Comparison of ENCODE assay signal across 8 cellular contexts in the genomic region with DNA sequence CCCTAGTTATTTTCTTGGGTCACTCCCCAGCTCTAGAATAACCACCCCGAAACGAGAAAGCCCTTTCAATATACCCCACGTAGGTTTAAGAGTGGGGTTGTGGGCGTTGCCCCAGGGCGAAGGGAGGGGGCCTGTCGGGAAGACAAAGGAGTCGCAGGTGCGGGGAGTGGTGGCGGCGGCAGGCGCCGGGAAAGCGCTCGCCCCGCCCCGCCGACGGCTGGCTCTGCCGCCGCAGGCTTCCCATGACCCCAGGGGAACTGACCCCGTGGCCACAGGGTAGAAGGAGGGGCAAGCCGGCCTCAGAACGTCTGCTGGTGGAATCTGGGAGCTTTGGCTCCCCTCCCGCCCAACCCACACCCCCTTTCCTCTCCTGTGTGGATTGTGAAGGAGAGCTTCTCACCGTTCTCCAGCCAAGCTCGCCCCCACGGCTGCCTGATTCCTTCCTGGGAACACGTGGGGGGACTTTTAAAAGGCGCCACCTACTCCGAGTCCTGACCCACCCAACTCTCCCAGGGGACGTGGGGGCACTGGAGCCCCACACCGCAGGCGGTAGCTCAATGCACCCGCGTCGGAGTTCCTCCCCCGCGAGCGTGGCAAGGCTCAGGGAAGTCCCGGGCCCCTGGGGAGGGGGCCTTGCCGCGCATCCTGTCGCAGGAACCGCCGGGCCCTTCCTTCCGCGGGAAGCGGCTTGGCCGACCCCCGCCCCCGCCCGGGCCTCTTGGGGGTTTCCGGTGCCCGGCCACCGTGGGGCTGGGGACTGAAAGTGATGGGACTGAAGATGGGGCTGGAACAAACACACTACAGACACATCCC. TPM values are rescaled to one million over a fixed set of nuclear protein-coding genes. Genes with fewer than 3 reads are reported as not detected.
DNase-seq lines count a peak whose midpoint lies in the region; ATAC-seq and TF ChIP-seq lines count a peak whose summit lies in the region.

No MANE protein-coding gene starts in this region.

- H3K27me3 Mint-ChIP-seq in activated CD4-positive, alpha-beta T cell treated with anti-CD3 and anti-CD28 coated beads, Interleukin-2, amount 10 ng/mL, durations not matched to agents 7 days and 5 days, result no peaks in the 10 kb centered on the region

- H3K9me3 Mint-ChIP-seq in activated CD4-positive, alpha-beta T cell treated with anti-CD3 and anti-CD28 coated beads, Interleukin-2, amount 10 ng/mL, durations not matched to agents 7 days and 5 days, result no peaks in the 10 kb centered on the region

- peaks cover 40% of the 10 kb centered on the region for H3K4me1 Mint-ChIP-seq in activated CD4-positive, alpha-beta T cell treated with anti-CD3 and anti-CD28 coated beads, Interleukin-2, amount 10 ng/mL, durations not matched to agents 7 days and 5 days

- peaks cover 37% of the 10 kb centered on the region for H3K36me3 Mint-ChIP-seq in activated CD4-positive, alpha-beta T cell treated with anti-CD3 and anti-CD28 coated beads, Interleukin-2, amount 10 ng/mL, durations not matched to agents 7 days and 5 days (ENCODE audit: low read depth)

- H3K27me3 ChIP-seq in dorsolateral prefrontal cortex, result no peaks in the 10 kb centered on the region

- ATAC-seq in GM18909 (IDR thresholded peaks at IDR 0.05; ENCODE audit: poor library complexity, unreplicated experiment), result no peak

- WGBS in lower leg skin, 2 donors, result 5 to 9% methylated on average over 46 to 52 of the region's 55 CpGs

- peak overlapping the region in 58 of 59 donors; percentile 32 to 99 (median 96) for H3K27ac ChIP-seq in dorsolateral prefrontal cortex

- peak overlapping the region; percentile 97 for H3K4me3 Mint-ChIP-seq in activated CD4-positive, alpha-beta T cell treated with anti-CD3 and anti-CD28 coated beads, Interleukin-2, amount 10 ng/mL, durations not matched to agents 7 days and 5 days

- H3K4me3 ChIP-seq in dorsolateral prefrontal cortex (peak overlapping the region in 56 of 59 donors; percentile 15 to 98 (median 91)), lower leg skin (ENCODE audit: low read depth, poor library complexity, severe bottlenecking) (no peak overlapping the region)

- TF ChIP-seq POLR2A in lower leg skin (IDR thresholded peaks at IDR 0.05), result no peak

- intact Hi-C loops in dorsolateral prefrontal cortex (cut with DNase I) (loop anchor here in 1 of 2 donors (10.0 kb wide), 1 partner anchor 109 kb away; no protein-coding TSS in a partner anchor), lower leg skin (cut with DNase I; ENCODE audit: low total_unique reads) (loop anchor here (10.0 kb wide), 1 partner anchor 699 kb away; no protein-coding TSS in a partner anchor)

- POLR2A ChIA-PET in activated CD4-positive, alpha-beta T cell treated with anti-CD3 and anti-CD28 coated beads, Interleukin-2, amount 10 ng/mL, durations not matched to agents 7 days and 5 days (lab: Charles Lee), result interaction anchor here (0.6 to 1.4 kb wide), 3 partner anchors 8 to 1338 kb away, joined by 3 to 7 read pairs (median 6); no protein-coding TSS in a partner anchor

- TF ChIP-seq CTCF in dorsolateral prefrontal cortex (IDR thresholded peaks at IDR 0.05 in 54 of 56, conservative IDR thresholded peaks at IDR 0.05 in 2 of 56; ENCODE audit: low read depth in 1 of 56, partially characterized antibody in 56 of 56), result no peak
- no peak for TF ChIP-seq CTCF in lower leg skin (IDR thresholded peaks at IDR 0.05)

- H3K27ac Mint-ChIP-seq in activated CD4-positive, alpha-beta T cell treated with anti-CD3 and anti-CD28 coated beads, Interleukin-2, amount 10 ng/mL, durations not matched to agents 7 days and 5 days, result peak overlapping the region; percentile 100

- peak; percentile 62 for DNase-seq in stimulated activated CD4-positive, alpha-beta T cell treated with anti-CD3 and anti-CD28 coated beads, Interleukin-12 subunit alpha, Interleukin-12 subunit beta, amount 100 ng/mL, for 4 hours
- DNase-seq in stimulated activated CD4-positive, alpha-beta T cell treated with anti-CD3 and anti-CD28 coated beads, Interleukin-2, amount 100 ng/mL, for 48 hours, result no peak
- DNase-seq in NCI-H2171 (lab: John Stamatoyannopoulos, UW) (peak; percentile 77), dorsolateral prefrontal cortex (peak in 4 of 10 donors; percentile 42 to 72 (median 62)), lower leg skin (ENCODE audit: low spot score in 2 of 2) (peak; percentile 66 to 95)
- DNase-seq in activated CD4-positive, alpha-beta T cell treated with anti-CD3 and anti-CD28 coated beads, Interleukin-2, amount 10 ng/mL, durations not matched to agents 7 days and 5 days, result peak; percentile 79
- DNase-seq in stimulated activated CD8-positive, alpha-beta memory T cell treated with anti-CD3 and anti-CD28 coated beads, Interleukin-4, amount 100 ng/mL, for 4 hours (ENCODE audit: low read depth in 2 of 2, low spot score in 1 of 2), result peak; percentile 22 to 65

- CTCF ChIA-PET in activated CD4-positive, alpha-beta T cell treated with anti-CD3 and anti-CD28 coated beads, Interleukin-2, amount 10 ng/mL, durations not matched to agents 7 days and 5 days (lab: Charles Lee), result interaction anchor here (0.8 to 1.5 kb wide), 8 partner anchors 8 to 51 kb away, joined by 3 to 7 read pairs (median 4); no protein-coding TSS in a partner anchor

RNA-seq across cellular contexts. Expression of a gene that starts 5.5 kb away (rescaled TPM):
- total RNA-seq in activated CD4-positive, alpha-beta T cell treated with anti-CD3 and anti-CD28 coated beads, Interleukin-2, amount 10 ng/mL, durations not matched to agents 7 days and 5 days, result 100 to 1,000 TPM; 167 to 188 TPM
- total RNA-seq in dorsolateral prefrontal cortex, result 10 to 100 TPM; 15.7 to 43.8 (median 25.6) TPM
- total RNA-seq in lower leg skin, result 100 to 1,000 TPM; 118 to 146 (median 130) TPM

RNA-seq across cellular contexts. Expression of a gene that starts 5.5 kb away (rescaled TPM):
- 10 to 100 TPM; 62.3 to 65.0 TPM for total RNA-seq in activated CD4-positive, alpha-beta T cell treated with anti-CD3 and anti-CD28 coated beads, Interleukin-2, amount 10 ng/mL, durations not matched to agents 7 days and 5 days
- total RNA-seq in dorsolateral prefrontal cortex (10 to 100 TPM; 21.7 to 50.2 (median 33.8) TPM), lower leg skin (100 to 1,000 TPM in 1 of 4 donors, 10 to 100 TPM in 3; 67.8 to 110 (median 78.0) TPM)

RNA-seq across cellular contexts. Expression of a gene that starts 37.6 kb away (rescaled TPM):
- 10 to 100 TPM; 57.8 to 63.8 TPM for total RNA-seq in activated CD4-positive, alpha-beta T cell treated with anti-CD3 and anti-CD28 coated beads, Interleukin-2, amount 10 ng/mL, durations not matched to agents 7 days and 5 days
- total RNA-seq in dorsolateral prefrontal cortex (100 to 1,000 TPM in 5 of 120 experiments, 10 to 100 TPM in 115; 54.8 to 122 (median 79.3) TPM), lower leg skin (10 to 100 TPM; 21.4 to 46.1 (median 39.8) TPM)

RNA-seq across cellular contexts. Expression of a gene that starts 39.1 kb away (rescaled TPM):
- total RNA-seq in activated CD4-positive, alpha-beta T cell treated with anti-CD3 and anti-CD28 coated beads, Interleukin-2, amount 10 ng/mL, durations not matched to agents 7 days and 5 days, result 10 to 100 TPM; 44.7 to 58.3 TPM
- total RNA-seq in dorsolateral prefrontal cortex, result 10 to 100 TPM; 30.6 to 70.9 (median 40.8) TPM
- 10 to 100 TPM; 17.7 to 60.4 (median 32.7) TPM for total RNA-seq in lower leg skin

RNA-seq across cellular contexts. Expression of a gene that starts 53.0 kb away (rescaled TPM):
- 1 to 10 TPM; 2.3 to 2.5 TPM for total RNA-seq in activated CD4-positive, alpha-beta T cell treated with anti-CD3 and anti-CD28 coated beads, Interleukin-2, amount 10 ng/mL, durations not matched to agents 7 days and 5 days
- 10 to 100 TPM in 2 of 120 experiments, 1 to 10 TPM in 118; 1.0 to 11.8 (median 4.5) TPM for total RNA-seq in dorsolateral prefrontal cortex
- total RNA-seq in lower leg skin, result 1 to 10 TPM; 4.9 to 8.3 (median 7.0) TPM

Comparison
In these comparisons a context has a peak if more than half of its experiments do, and no peak if none do; other contexts are left out.
1. DNase-seq: peak in stimulated activated CD4-positive, alpha-beta T cell treated with anti-CD3 and anti-CD28 coated beads, Interleukin-12 subunit alpha, Interleukin-12 subunit beta, amount 100 ng/mL, for 4 hours (single experiment), NCI-H2171 (single experiment), activated CD4-positive, alpha-beta T cell treated with anti-CD3 and anti-CD28 coated beads, Interleukin-2, amount 10 ng/mL, durations not matched to agents 7 days and 5 days (single experiment), lower leg skin (2 of 2) and stimulated activated CD8-positive, alpha-beta memory T cell treated with anti-CD3 and anti-CD28 coated beads, Interleukin-4, amount 100 ng/mL, for 4 hours (2 of 2); none in stimulated activated CD4-positive, alpha-beta T cell treated with anti-CD3 and anti-CD28 coated beads, Interleukin-2, amount 100 ng/mL, for 48 hours (0 of 2).